Comparison of ENCODE assay signal across 14 cellular contexts in the genomic region with DNA sequence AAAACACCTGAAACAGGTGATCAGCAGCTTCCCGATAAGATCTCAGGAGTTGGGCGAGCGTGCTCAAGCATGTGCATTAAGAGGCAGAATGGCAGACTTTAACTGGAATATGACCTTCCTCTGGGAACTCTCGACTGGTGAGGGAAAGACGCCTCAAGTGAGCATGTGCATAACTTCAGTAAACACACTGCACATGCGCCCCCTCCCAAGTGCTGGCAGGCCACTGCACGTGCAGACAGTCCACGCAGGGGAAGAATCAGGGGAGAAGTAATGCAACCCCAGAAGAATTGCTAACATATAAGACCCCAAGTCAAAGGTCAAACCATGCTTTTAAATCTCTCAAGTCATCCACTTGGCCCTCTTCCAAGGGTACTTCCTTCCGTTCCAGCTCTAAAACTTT.
"Had no signal": no experiment of that assay in that cellular context is flagged by ENCODE, and none has a peak within 500 bp of the region (broad histone marks: within the 10 kb centered on the region; RNA-seq: fewer than 3 reads in every experiment).

No MANE protein-coding gene starts in this region.

- ATAC-seq: activated CD4-positive, CD25-positive, alpha-beta regulatory T cell treated with anti-CD3 and anti-CD28 coated beads, Interleukin-2, amount 50 U/mL, for 24 hours; activated naive CD4-positive, alpha-beta T cell treated with anti-CD3 and anti-CD28 coated beads, Interleukin-2, amount 50 U/mL, for 72 hours; lower lobe of right lung; sciatic nerve had no signal

- H3K9me3 Mint-ChIP-seq: brain; naive B cell; T-helper 2 cell treated with Interferon-gamma antibody and Interleukin-4, amounts not matched to agents 5 μg/mL and 100 μg/mL, for 36 hours had no signal

- H3K4me3 ChIP-seq: esophagus squamous epithelium, lower lobe of right lung, spleen had no signal

- H3K36me3 Mint-ChIP-seq: brain, naive B cell had no signal

- H3K27ac Mint-ChIP-seq: activated naive CD4-positive, alpha-beta T cell treated with anti-CD3 and anti-CD28 coated beads, Interleukin-2, amount 50 U/mL, for 72 hours; T-helper 2 cell treated with Interferon-gamma antibody and Interleukin-4, amounts not matched to agents 5 μg/mL and 100 μg/mL, for 36 hours had no signal

- H3K27me3 Mint-ChIP-seq: brain had no signal

- H3K4me3 Mint-ChIP-seq: naive B cell; T-helper 2 cell treated with Interferon-gamma antibody and Interleukin-4, amounts not matched to agents 5 μg/mL and 100 μg/mL, for 36 hours had no signal

- H3K36me3 ChIP-seq: esophagus squamous epithelium, lower lobe of right lung, spleen had no signal

- H3K27me3 ChIP-seq: esophagus squamous epithelium, spleen had no signal

- H3K9me3 ChIP-seq: esophagus squamous epithelium, lower lobe of right lung, spleen had no signal

- DNase-seq: amniotic stem cell; cerebellar nuclear complex; esophagus squamous epithelium; lower lobe of right lung; midbrain; naive B cell; spleen; stimulated activated CD4-positive, alpha-beta T cell treated with anti-CD3 and anti-CD28 coated beads, Interleukin-1b, Interleukin-23, amount 100 ng/mL, for 48 hours; stimulated activated naive CD4-positive, alpha-beta T cell had no signal
